8 cellular contexts compared by ENCODE assay signal in genomic region chr5:172361566-172362238, GRCh38.
DNase-seq lines count a peak whose midpoint lies in the region; TF ChIP-seq lines count a peak whose summit lies in the region.

No MANE protein-coding gene starts in this region.

- POLR2A ChIA-PET in PC-9 (lab: Charles Lee; ENCODE audit: unreplicated experiment): interaction anchor here (0.6 kb wide), 1 partner anchor 409 kb away, joined by 6 read pairs; the partner anchor contains the start of gene DUSP1

- TSS peak; percentile 96 for BruUV-seq in PC-9 (replicated peaks; lab: Mats Ljungman, UMichigan)

- H3F3A ChIP-seq in PC-9 (ENCODE audit: insufficient read depth, low read depth): peaks cover 18% of the 10 kb centered on the region

- H3K9me2 ChIP-seq in PC-9 (ENCODE audit: insufficient read depth): no peaks in the 10 kb centered on the region

- H3K36me3 ChIP-seq in PC-9 (ENCODE audit: low read depth) (no peaks in the 10 kb centered on the region; the same call in 1 of the 2 replicates), H7 (replicated peaks; ENCODE audit: control insufficient read depth, insufficient read depth, low read length) (peaks cover 26% of the 10 kb centered on the region)

- H3K9me3 ChIP-seq in PC-9 (ENCODE audit: insufficient read depth, low read depth): peaks cover 8% of the 10 kb centered on the region; the same call in 1 of the 2 replicates

- peak overlapping the region; percentile 75 for H2AFZ ChIP-seq in PC-9

- peak overlapping the region; percentile 61 for H3K4me2 ChIP-seq in PC-9

- no peaks in the 10 kb centered on the region for H3K27me3 ChIP-seq in PC-9 (ENCODE audit: insufficient read depth, low read depth)
- H3K27me3 ChIP-seq in H7 (ENCODE audit: control insufficient read depth, insufficient read depth, low read length): no peaks in the 10 kb centered on the region

- peak; percentile 51 for DNase-seq in activated CD4-positive, alpha-beta T cell treated with anti-CD3 and anti-CD28 coated beads for 48 hours
- DNase-seq in activated CD4-positive, alpha-beta T cell treated with anti-CD3 and anti-CD28 coated beads, Interleukin-2, amount 50 U/mL, for 4 hours: no peak
- DNase-seq in PC-9 (peak; percentile 81 to 98), epidermal melanocyte (ENCODE audit: insufficient read length, low spot score) (peak; percentile 32), NCI-H748 (lab: John Stamatoyannopoulos, UW; ENCODE audit: unreplicated experiment) (no peak), H7 (no peak), Kasumi-1 (lab: John Stamatoyannopoulos, UW) (no peak)
- peak; percentile 8 for DNase-seq in stimulated activated CD8-positive, alpha-beta memory T cell treated with anti-CD3 and anti-CD28 coated beads, Interleukin-7, amount 100 ng/mL, for 48 hours (ENCODE audit: extremely low read depth in 1 of 2, low read depth in 1 of 2)

- CTCF ChIA-PET in PC-9 (lab: Charles Lee): interaction anchor here (0.6 kb wide), 2 partner anchors 40 to 134 kb away, joined by 4 to 13 read pairs; no protein-coding TSS in a partner anchor

- H3K4me3 ChIP-seq in PC-9: no peak overlapping the region; the same call in 1 of the 2 replicates
- H3K4me3 ChIP-seq in H7 (ENCODE audit: insufficient read depth, low read depth, low read length): no peak overlapping the region

- peaks cover 28% of the 10 kb centered on the region for H3K4me1 ChIP-seq in PC-9 (replicated peaks; ENCODE audit: insufficient read depth)

- peak overlapping the region; percentile 97 for H3K27ac ChIP-seq in PC-9

- no peaks in the 10 kb centered on the region for H3K79me2 ChIP-seq in PC-9 (ENCODE audit: low read depth)

- no peaks in the 10 kb centered on the region for H4K20me1 ChIP-seq in PC-9 (ENCODE audit: insufficient read depth)

- intact Hi-C loops in PC-9 (cut with micrococcal nuclease; ENCODE audit: unreplicated experiment): loop anchor here (2.0 to 5.0 kb wide), 3 partner anchors 47 to 91 kb away; partner anchors contain the start of gene SH3PXD2B

- no peak for TF ChIP-seq CTCF in PC-9 (conservative IDR thresholded peaks at IDR 0.05)

Comparison
In these comparisons a context has a peak if more than half of its experiments do, and no peak if none do; other contexts are left out.
1. DNase-seq: peak in activated CD4-positive, alpha-beta T cell treated with anti-CD3 and anti-CD28 coated beads for 48 hours (single experiment), PC-9 (2 of 2), epidermal melanocyte (single experiment) and stimulated activated CD8-positive, alpha-beta memory T cell treated with anti-CD3 and anti-CD28 coated beads, Interleukin-7, amount 100 ng/mL, for 48 hours (2 of 2); none in activated CD4-positive, alpha-beta T cell treated with anti-CD3 and anti-CD28 coated beads, Interleukin-2, amount 50 U/mL, for 4 hours (0 of 2), NCI-H748 (single experiment), H7 (single experiment) and Kasumi-1 (0 of 2).